ENCODE assay signal across 9 cellular contexts in the genomic region with DNA sequence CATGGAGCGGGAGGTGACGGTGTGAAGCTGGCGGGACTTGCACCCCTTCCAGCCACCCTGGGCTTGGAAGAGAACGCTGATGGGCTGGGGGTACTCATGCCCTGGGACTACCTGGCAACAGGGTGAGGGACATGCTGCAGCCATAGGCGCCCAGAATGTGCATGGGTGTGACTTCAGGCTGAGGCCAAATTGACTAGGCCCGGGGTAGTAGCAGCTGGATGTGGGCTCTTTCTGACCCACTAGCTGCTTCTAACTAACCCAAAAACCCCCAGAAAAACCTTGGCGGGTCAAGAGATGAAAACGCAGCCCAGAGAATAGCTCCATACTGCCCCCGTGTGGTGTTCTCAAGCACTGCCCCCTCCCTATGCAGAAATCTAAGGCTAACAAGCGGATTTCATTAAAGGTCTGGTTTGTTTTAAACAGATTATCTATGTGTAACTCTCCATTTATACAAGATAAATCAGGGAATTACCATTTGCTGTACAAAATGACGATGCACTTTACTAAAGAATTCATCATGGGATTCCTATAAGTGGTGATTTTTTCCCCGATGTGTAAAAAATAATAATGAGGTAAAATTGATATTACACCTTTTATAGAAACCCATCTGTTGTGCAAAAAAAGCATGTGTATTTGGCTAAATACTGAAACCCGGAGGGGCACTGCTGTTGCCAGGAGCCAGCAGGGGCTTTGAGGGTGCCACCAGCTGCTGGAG. TPM values are rescaled to one million over a fixed set of nuclear protein-coding genes. Genes with fewer than 3 reads are reported as not detected.
A peak's percentile ranks its signal among the peaks of the same experiment; 100 is the strongest.
DNase-seq lines count a peak whose midpoint lies in the region; ATAC-seq and TF ChIP-seq lines count a peak whose summit lies in the region.
"Had no signal": no experiment of that assay in that cellular context is flagged by ENCODE, and none has a peak within 500 bp of the region (broad histone marks: within the 10 kb centered on the region; RNA-seq: fewer than 3 reads in every experiment).

No MANE protein-coding gene starts in this region.

- peaks cover 3% of the 10 kb centered on the region for H3K27me3 ChIP-seq in WERI-Rb-1 (ENCODE audit: insufficient read depth, low read depth, severe bottlenecking)
- H3K27me3 ChIP-seq in lung (ENCODE audit: control insufficient read depth, insufficient read depth), result no peaks in the 10 kb centered on the region
- H3K27me3 ChIP-seq in suprapubic skin, result peaks cover 9% of the 10 kb centered on the region

- H3K4me3 ChIP-seq in WERI-Rb-1 (ENCODE audit: low read depth, low read length) (no peak overlapping the region), lung (no peak overlapping the region), suprapubic skin (no peak overlapping the region)

- TF ChIP-seq CTCF in WERI-Rb-1 (IDR thresholded peaks at IDR 0.05; ENCODE audit: low read depth, low read length) (peak; percentile 77), lung (IDR thresholded peaks at IDR 0.05; ENCODE audit: control extremely low read depth, extremely low read depth) (peak; percentile 64), suprapubic skin (IDR thresholded peaks at IDR 0.05) (peak; percentile 44 to 84)

- 37 to 41% methylated on average over 13 of the region's 13 CpGs for WGBS in lung, 2 donors
- 46% methylated on average over 13 of the region's 13 CpGs for WGBS in suprapubic skin

- H3K36me3 ChIP-seq in WERI-Rb-1, result no peaks in the 10 kb centered on the region; the same call in 1 of the 2 replicates
- H3K36me3 ChIP-seq in lung (ENCODE audit: control insufficient read depth in 2 of 2, insufficient read depth in 2 of 2, low read length in 2 of 2), result peaks cover 0 to 19% of the 10 kb centered on the region in 2 donors
- peaks cover 10% of the 10 kb centered on the region for H3K36me3 ChIP-seq in suprapubic skin

- peak; percentile 51 to 71 for DNase-seq in NCI-H2081 (lab: John Stamatoyannopoulos, UW)
- no peak for DNase-seq in NCI-H2081 treated with DMSO at 0.1 percent for 48 hours (lab: John Stamatoyannopoulos, UW)
- DNase-seq in M059J (ENCODE audit: low read depth), result peak; percentile 47
- DNase-seq in WERI-Rb-1, result peak; percentile 49
- DNase-seq in lung (ENCODE audit: low spot score), result no peak
- DNase-seq in suprapubic skin (ENCODE audit: low spot score in 2 of 2), result no peak

- no peak overlapping the region for H3K27ac ChIP-seq in WERI-Rb-1
- H3K27ac ChIP-seq in cingulate gyrus (ENCODE audit: low read depth, low read length), result peak overlapping the region; percentile 39
- H3K27ac ChIP-seq in lung (ENCODE audit: low read depth in 1 of 2, low read length in 1 of 2), result no peak overlapping the region
- no peak overlapping the region for H3K27ac ChIP-seq in suprapubic skin

- TF ChIP-seq POLR2A in suprapubic skin (IDR thresholded peaks at IDR 0.05), result no peak

- ATAC-seq in lung (ENCODE audit: insufficient read depth, low FRiP score) (no peak), GM19397 (IDR thresholded peaks at IDR 0.05; ENCODE audit: unreplicated experiment) (no peak)

- H3K9me3 ChIP-seq in WERI-Rb-1 (ENCODE audit: severe bottlenecking), result no peaks in the 10 kb centered on the region
- no peaks in the 10 kb centered on the region for H3K9me3 ChIP-seq in lung (ENCODE audit: control insufficient read depth in 2 of 2, insufficient read depth in 1 of 2, low read length in 1 of 2)
- H3K9me3 ChIP-seq in suprapubic skin, result no peaks in the 10 kb centered on the region

- TF ChIP-seq EP300 in suprapubic skin (IDR thresholded peaks at IDR 0.05), result no peak

- H3K4me1 ChIP-seq in lung (ENCODE audit: control insufficient read depth in 2 of 2, insufficient read depth in 2 of 2, low read length in 2 of 2), result peaks cover 0 to 12% of the 10 kb centered on the region in 2 donors
- peaks cover 53% of the 10 kb centered on the region for H3K4me1 ChIP-seq in suprapubic skin

RNA-seq across cellular contexts. Expression of a gene that starts 4.2 kb away (rescaled TPM):
- 3.2 and 4.3 TPM in 2 replicates for total RNA-seq in M059J (2014; rRNA removed; shearing (Covaris generic))
- total RNA-seq in lung, result 10 to 100 TPM; 37.5 to 70.9 TPM
- polyA plus RNA-seq in lung, result 10 to 100 TPM; 40.3 to 62.5 TPM
- 10 to 100 TPM in 2 of 4 donors, 1 to 10 TPM in 2; 9.6 to 15.8 (median 10.9) TPM for total RNA-seq in suprapubic skin

RNA-seq across cellular contexts. Expression of a gene that starts 12.0 kb away (rescaled TPM):
- total RNA-seq in M059J (2014; rRNA removed; shearing (Covaris generic)), result 47.2 and 90.1 TPM in 2 replicates
- total RNA-seq in lung (10 to 100 TPM; 23.3 to 54.0 TPM), suprapubic skin (10 to 100 TPM; 21.5 to 28.6 (median 25.4) TPM)
- polyA plus RNA-seq in lung, result 10 to 100 TPM; 33.8 to 36.2 TPM

RNA-seq across cellular contexts. Expression of a gene that starts 17.3 kb away (rescaled TPM):
- 65.0 and 74.0 TPM in 2 replicates for total RNA-seq in M059J (2014; rRNA removed; shearing (Covaris generic))
- total RNA-seq in lung (10 to 100 TPM; 13.2 to 36.2 TPM), suprapubic skin (10 to 100 TPM; 25.3 to 96.5 (median 40.1) TPM)
- polyA plus RNA-seq in lung, result 10 to 100 TPM; 15.4 to 36.3 TPM

RNA-seq across cellular contexts. Expression of a gene that starts 34.0 kb away (rescaled TPM):
- not detected in 2 replicates for total RNA-seq in M059J (2014; rRNA removed; shearing (Covaris generic))
- total RNA-seq in lung (under 1 TPM in 1 of 2 donors, not detected in 1; 0.52 TPM), suprapubic skin (not detected)
- polyA plus RNA-seq in lung, result not detected
- polyA plus RNA-seq: esophagus had no signal

RNA-seq across cellular contexts. Expression of a gene that starts 57.3 kb away (rescaled TPM):
- total RNA-seq in M059J (2014; rRNA removed; shearing (Covaris generic)), result not detected in 2 replicates
- total RNA-seq in lung (not detected), suprapubic skin (not detected)
- not detected for polyA plus RNA-seq in lung

Comparison
In these comparisons a context has a peak if more than half of its experiments do, and no peak if none do; other contexts are left out.
1. DNase-seq: peak in NCI-H2081 (2 of 2), M059J (single experiment) and WERI-Rb-1 (single experiment); none in NCI-H2081 treated with DMSO at 0.1 percent for 48 hours (single experiment), lung (single experiment) and suprapubic skin (0 of 2).
2. Peak in every context shown above with its lines, with median percentiles within 50 percentile points of each other: CTCF ChIP-seq.